ENCODE assay signal across 2 cellular contexts in the genomic region with DNA sequence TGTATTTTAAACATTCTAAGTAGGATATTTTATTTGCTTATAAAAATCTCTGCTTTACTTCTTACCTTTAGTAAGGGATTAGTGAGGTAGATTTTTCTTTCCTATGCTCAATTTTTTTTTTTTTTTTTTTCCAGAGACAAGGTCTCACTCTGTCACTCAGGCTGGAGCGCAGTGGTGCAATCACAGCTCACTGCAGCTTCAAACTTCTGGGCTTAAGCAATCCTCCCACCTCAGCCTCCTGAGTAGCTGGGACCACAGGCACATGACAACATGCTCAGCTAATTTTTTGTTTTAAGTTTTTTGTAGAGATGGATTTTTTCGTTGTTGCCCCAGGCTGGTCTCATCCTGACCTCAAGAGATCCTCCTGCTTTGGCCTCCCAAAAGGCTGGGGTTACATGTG.
TF ChIP-seq lines count a peak whose summit lies in the region.

No MANE protein-coding gene starts in this region.

TF ChIP-seq in HEK293, 187 proteins besides CTCF, POLR2A, EP300 and RAD21:
- TF ChIP-seq, protein P1, sequence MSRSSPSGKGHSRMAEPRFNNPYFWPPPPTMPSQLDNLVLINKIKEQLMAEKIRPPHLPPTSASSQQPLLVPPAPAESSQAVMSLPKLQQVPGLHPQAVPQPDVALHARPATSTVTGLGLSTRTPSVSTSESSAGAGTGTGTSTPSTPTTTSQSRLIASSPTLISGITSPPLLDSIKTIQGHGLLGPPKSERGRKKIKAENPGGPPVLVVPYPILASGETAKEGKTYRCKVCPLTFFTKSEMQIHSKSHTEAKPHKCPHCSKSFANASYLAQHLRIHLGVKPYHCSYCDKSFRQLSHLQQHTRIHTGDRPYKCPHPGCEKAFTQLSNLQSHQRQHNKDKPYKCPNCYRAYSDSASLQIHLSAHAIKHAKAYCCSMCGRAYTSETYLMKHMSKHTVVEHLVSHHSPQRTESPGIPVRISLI (tag by site-specific recombination; IDR thresholded peaks at IDR 0.05): peak; percentile 77; the same call in 1 of the 2 replicates
- no peak for TF ChIP-seq ZNF416 (tag by site-specific recombination; IDR thresholded peaks at IDR 0.05)

TF ChIP-seq in K562, 482 proteins besides CTCF, POLR2A, EP300 and RAD21:
- no peak for TF ChIP-seq MXD1 (CRISPR knock-in tag; IDR thresholded peaks at IDR 0.05; ENCODE audit: borderline replicate concordance, poor library complexity, severe bottlenecking)
- 0 out of 2 replicates have a peak, but pooled peaks have one; percentile 13 for TF ChIP-seq ZNF384 (IDR thresholded peaks at IDR 0.05; ENCODE audit: low read depth, low read length)
- peak; percentile 77 for TF ChIP-seq CEBPB (tag; IDR thresholded peaks at IDR 0.05)
- TF ChIP-seq PKNOX1 (IDR thresholded peaks at IDR 0.05): peak; percentile 68
TF ChIP-seq in K562: peak in this region for 3.
